18 cellular contexts compared by ENCODE assay signal in the genomic region with DNA sequence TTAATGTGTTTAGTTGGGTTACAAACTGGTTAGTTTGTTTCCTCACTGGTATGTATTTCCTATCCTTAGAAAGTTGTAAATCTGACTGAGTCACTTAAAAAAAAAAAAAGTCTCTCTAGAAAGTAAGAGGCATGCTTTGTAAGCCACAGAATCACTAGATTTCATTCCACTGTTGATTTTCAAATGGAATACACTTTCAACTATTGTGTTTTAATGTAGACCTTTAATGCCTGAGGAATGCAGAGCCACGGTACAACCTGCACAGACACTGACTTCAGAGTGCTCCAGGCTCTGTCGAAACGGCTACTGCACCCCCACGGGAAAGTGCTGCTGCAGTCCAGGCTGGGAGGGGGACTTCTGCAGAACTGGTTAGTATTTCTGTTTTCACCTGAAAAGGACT.
A peak's percentile ranks its signal among the peaks of the same experiment; 100 is the strongest.
DNase-seq lines count a peak whose midpoint lies in the region; ATAC-seq and TF ChIP-seq lines count a peak whose summit lies in the region.
"Had no signal": no experiment of that assay in that cellular context is flagged by ENCODE, and none has a peak within 500 bp of the region (broad histone marks: within the 10 kb centered on the region; RNA-seq: fewer than 3 reads in every experiment).

No MANE protein-coding gene starts in this region.

- TF ChIP-seq POLR2A in IMR-90 (IDR thresholded peaks at IDR 0.05; ENCODE audit: low read depth, low read length), result no peak

- no peak overlapping the region for H2AK9ac ChIP-seq in IMR-90 (replicated peaks; ENCODE audit: low read depth, low read length, poor library complexity)

- no peak overlapping the region for H3K4me3 Mint-ChIP-seq in osteocyte (ENCODE audit: unreplicated experiment)

- no peaks in the 10 kb centered on the region for H3K9me3 Mint-ChIP-seq in osteocyte (ENCODE audit: unreplicated experiment)
- H3K9me3 Mint-ChIP-seq: activated naive CD4-positive, alpha-beta T cell treated with anti-CD3 and anti-CD28 coated beads, Interleukin-2, amount 50 U/mL, for 72 hours had no signal

- H2BK15ac ChIP-seq in IMR-90 (ENCODE audit: low read depth, low read length), result no peak overlapping the region

- in situ Hi-C loops in IMR-90 (cut with MboI; ENCODE audit: low sequenced_read_pairs), result no loop called here

- no peak overlapping the region for H2BK20ac ChIP-seq in IMR-90 (ENCODE audit: low read depth, low read length)

- no peak overlapping the region for H3K56ac ChIP-seq in IMR-90 (ENCODE audit: extremely low read depth, insufficient read depth, low read length)

- TF ChIP-seq RAD21 in IMR-90 (IDR thresholded peaks at IDR 0.05; ENCODE audit: low read length), result no peak

- H3K9me3 ChIP-seq in IMR-90 (ENCODE audit: control insufficient read depth, insufficient read depth, low read length) (no peaks in the 10 kb centered on the region), tibial artery (no peaks in the 10 kb centered on the region)
- H3K9me3 ChIP-seq: ovary, SK-N-SH, uterus had no signal

- ATAC-seq in IMR-90 (ENCODE audit: low read depth) (peak; percentile 59), GM21825 (IDR thresholded peaks at IDR 0.05; ENCODE audit: unreplicated experiment) (no peak)
- ATAC-seq: activated naive CD4-positive, alpha-beta T cell treated with anti-CD3 and anti-CD28 coated beads, Interleukin-2, amount 50 U/mL, for 72 hours had no signal

- dilution Hi-C loops in IMR-90 (cut with HindIII; ENCODE audit: low sequenced_read_pairs, unreplicated experiment), result no loop called here

- H3K4me3 ChIP-seq in IMR-90 (ENCODE audit: insufficient read depth, low read depth, low read length) (no peak overlapping the region), choroid plexus epithelial cell (ENCODE audit: low read depth, low read length) (no peak overlapping the region), tibial artery (no peak overlapping the region)
- H3K4me3 ChIP-seq: ovary, uterus had no signal

- peak; percentile 11 for DNase-seq in AG20443 (ENCODE audit: low spot score)
- peak; percentile 72 for DNase-seq in IMR-90
- peak; percentile 71 for DNase-seq in choroid plexus epithelial cell (ENCODE audit: low read depth)
- DNase-seq in kidney glomerular epithelial cell (lab: John Stamatoyannopoulos, UW), result peak; percentile 45
- DNase-seq in NCI-H2029 treated with DMSO at 0.1 percent for 48 hours (lab: John Stamatoyannopoulos, UW), result no peak
- no peak for DNase-seq in osteocyte (ENCODE audit: extremely low spot score, unreplicated experiment)
- DNase-seq in tibial artery, result no peak
- DNase-seq: activated CD8-positive, alpha-beta memory T cell treated with anti-CD3 and anti-CD28 coated beads, Interleukin-2, amount 50 U/mL, for 4 hours; DMS79; head of caudate nucleus; NCI-H2081; NK-92 treated with Interleukin-12 subunit alpha and Interleukin-12 subunit beta, amount 100 ng/mL, for 24 hours; ovary; SK-N-SH; uterus had no signal

- no peak overlapping the region for H3K18ac ChIP-seq in IMR-90 (ENCODE audit: low read depth, low read length)

- no TSS peak for BruUV-seq in IMR-90 (replicated peaks; lab: Mats Ljungman, UMichigan)

- no peak overlapping the region for H2BK5ac ChIP-seq in IMR-90 (ENCODE audit: low read depth, low read length, poor library complexity, severe bottlenecking)

- H3K4me1 Mint-ChIP-seq in osteocyte (ENCODE audit: unreplicated experiment), result peaks cover 17% of the 10 kb centered on the region

- H4K91ac ChIP-seq in IMR-90 (ENCODE audit: insufficient read depth, low read depth, low read length), result no peak overlapping the region

- WGBS in IMR-90 (ENCODE audit: extremely low coverage in 2 of 2, insufficient read length in 1 of 2), 2 experiments, result 0% methylated on average over 1 of the region's 4 CpGs; no CpG with 5 or more reads in 1 of the 2 experiments

- peak overlapping the region; percentile 76 for H2AFZ ChIP-seq in IMR-90 (replicated peaks; ENCODE audit: low read length, poor library complexity)

- intact Hi-C loops in IMR-90 (cut with micrococcal nuclease) (no loop called here), tibial artery (cut with DNase I; ENCODE audit: low total_unique reads) (no loop called here)

- no peaks in the 10 kb centered on the region for H3K79me1 ChIP-seq in IMR-90 (ENCODE audit: low read depth in 1 of 2, low read length in 2 of 2)

- CTCF ChIA-PET in IMR-90 (lab: Yijun Ruan, JAX), result no interaction called here

- H2AK5ac ChIP-seq in IMR-90 (ENCODE audit: low read depth, low read length), result no peak overlapping the region

- no peak overlapping the region for H3K27ac ChIP-seq in IMR-90 (ENCODE audit: insufficient read depth, low read length)
- no peak overlapping the region for H3K27ac ChIP-seq in tibial artery
- H3K27ac ChIP-seq: ovary, uterus, VCaP had no signal

- no peak overlapping the region for H3K4ac ChIP-seq in IMR-90 (ENCODE audit: low read depth, low read length)

- H3K36me3 Mint-ChIP-seq in osteocyte (ENCODE audit: unreplicated experiment), result no peaks in the 10 kb centered on the region
- H3K36me3 Mint-ChIP-seq: activated naive CD4-positive, alpha-beta T cell treated with anti-CD3 and anti-CD28 coated beads, Interleukin-2, amount 50 U/mL, for 72 hours had no signal

- no peak overlapping the region for H2BK120ac ChIP-seq in IMR-90 (ENCODE audit: low read depth, low read length)

- H3K23ac ChIP-seq in IMR-90 (ENCODE audit: low read depth, low read length), result no peak overlapping the region

- H3K4me1 ChIP-seq in IMR-90 (ENCODE audit: control insufficient read depth, insufficient read depth, low read length), result peaks cover 2% of the 10 kb centered on the region; the same call in 1 of the 2 replicates
- no peaks in the 10 kb centered on the region for H3K4me1 ChIP-seq in tibial artery
- H3K4me1 ChIP-seq: uterus had no signal

- TF ChIP-seq CTCF in IMR-90 (conservative IDR thresholded peaks at IDR 0.05; ENCODE audit: low read depth, low read length) (no peak), choroid plexus epithelial cell (conservative IDR thresholded peaks at IDR 0.05; ENCODE audit: low read depth, low read length) (no peak), osteocyte (IDR thresholded peaks at IDR 0.05) (no peak), tibial artery (IDR thresholded peaks at IDR 0.05) (no peak)

- H4K8ac ChIP-seq in IMR-90 (ENCODE audit: low read depth in 2 of 2, low read length in 2 of 2), result no peak overlapping the region

- H3K36me3 ChIP-seq in IMR-90 (ENCODE audit: control insufficient read depth, insufficient read depth, low read length) (no peaks in the 10 kb centered on the region), tibial artery (no peaks in the 10 kb centered on the region)
- H3K36me3 ChIP-seq: ovary, uterus had no signal

- H3K9ac ChIP-seq in IMR-90 (ENCODE audit: low read depth, low read length), result no peak overlapping the region
- H3K9ac ChIP-seq: SK-N-SH had no signal

- no peak overlapping the region for H3K27ac Mint-ChIP-seq in osteocyte (ENCODE audit: unreplicated experiment)
- H3K27ac Mint-ChIP-seq: activated naive CD4-positive, alpha-beta T cell treated with anti-CD3 and anti-CD28 coated beads, Interleukin-2, amount 50 U/mL, for 72 hours had no signal

- H3K14ac ChIP-seq in IMR-90 (replicated peaks; ENCODE audit: low read depth, low read length), result no peak overlapping the region

- no peaks in the 10 kb centered on the region for H4K20me1 ChIP-seq in IMR-90 (ENCODE audit: insufficient read depth, low read length)

- H3K9me1 ChIP-seq in IMR-90 (ENCODE audit: insufficient read depth, low read length), result no peaks in the 10 kb centered on the region

- H3K27me3 Mint-ChIP-seq in osteocyte (ENCODE audit: unreplicated experiment), result no peaks in the 10 kb centered on the region

- POLR2A ChIA-PET in IMR-90 (lab: Charles Lee; ENCODE audit: unreplicated experiment), result no interaction called here

- peak overlapping the region; percentile 57 for H3K4me2 ChIP-seq in IMR-90 (ENCODE audit: low read depth, low read length)
- H3K4me2 ChIP-seq: SK-N-SH had no signal

- no peak overlapping the region for H4K5ac ChIP-seq in IMR-90 (ENCODE audit: low read depth, low read length)

- H3K27me3 ChIP-seq in IMR-90 (ENCODE audit: control insufficient read depth, insufficient read depth, low read length), result no peaks in the 10 kb centered on the region
- H3K27me3 ChIP-seq in tibial artery, result no peaks in the 10 kb centered on the region
- H3K27me3 ChIP-seq: ovary, uterus had no signal

TF ChIP-seq in IMR-90, 13 proteins besides CTCF, POLR2A, EP300 and RAD21:
- TF ChIP-seq SMC3 (IDR thresholded peaks at IDR 0.05; ENCODE audit: low read depth, low read length), result no peak
- TF ChIP-seq RCOR1 (IDR thresholded peaks at IDR 0.05; ENCODE audit: insufficient replicate concordance, low read length), result no peak
- peak; percentile 4; the same call in 1 of the 2 replicates for TF ChIP-seq BHLHE40 (IDR thresholded peaks at IDR 0.05; ENCODE audit: low read depth, low read length)
- TF ChIP-seq MAFK (IDR thresholded peaks at IDR 0.05; ENCODE audit: low read depth, low read length), result no peak
- TF ChIP-seq, protein P1, sequence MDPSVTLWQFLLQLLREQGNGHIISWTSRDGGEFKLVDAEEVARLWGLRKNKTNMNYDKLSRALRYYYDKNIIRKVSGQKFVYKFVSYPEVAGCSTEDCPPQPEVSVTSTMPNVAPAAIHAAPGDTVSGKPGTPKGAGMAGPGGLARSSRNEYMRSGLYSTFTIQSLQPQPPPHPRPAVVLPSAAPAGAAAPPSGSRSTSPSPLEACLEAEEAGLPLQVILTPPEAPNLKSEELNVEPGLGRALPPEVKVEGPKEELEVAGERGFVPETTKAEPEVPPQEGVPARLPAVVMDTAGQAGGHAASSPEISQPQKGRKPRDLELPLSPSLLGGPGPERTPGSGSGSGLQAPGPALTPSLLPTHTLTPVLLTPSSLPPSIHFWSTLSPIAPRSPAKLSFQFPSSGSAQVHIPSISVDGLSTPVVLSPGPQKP (IDR thresholded peaks at IDR 0.05; ENCODE audit: borderline replicate concordance, low read depth, low read length), result no peak

Comparison
In these comparisons a context has a peak if more than half of its experiments do, and no peak if none do; other contexts are left out.
1. DNase-seq: peak in AG20443 (single experiment), IMR-90 (single experiment), choroid plexus epithelial cell (single experiment) and kidney glomerular epithelial cell (single experiment); none in NCI-H2029 treated with DMSO at 0.1 percent for 48 hours (single experiment), osteocyte (single experiment) and tibial artery (0 of 2).